Comparison of ENCODE assay signal across 17 cellular contexts in genomic region chr1:30714536-30715090, GRCh38. TPM values are rescaled to one million over a fixed set of nuclear protein-coding genes. Genes with fewer than 3 reads are reported as not detected.
DNase-seq lines count a peak whose midpoint lies in the region; ATAC-seq and TF ChIP-seq lines count a peak whose summit lies in the region.
"Had no signal": no experiment of that assay in that cellular context is flagged by ENCODE, and none has a peak within 500 bp of the region (broad histone marks: within the 10 kb centered on the region; RNA-seq: fewer than 3 reads in every experiment).

No MANE protein-coding gene starts in this region.

- no peaks in the 10 kb centered on the region for H3K79me2 ChIP-seq in mammary epithelial cell (ENCODE audit: insufficient read depth, low read length)

- H2BK15ac ChIP-seq in neuronal stem cell (ENCODE audit: low read length): peak overlapping the region; percentile 32

- no peaks in the 10 kb centered on the region for H3K36me3 ChIP-seq in mammary epithelial cell (ENCODE audit: insufficient read depth, low read length)
- H3K36me3 ChIP-seq in neuronal stem cell (replicated peaks in 1 of 2; ENCODE audit: control insufficient read depth in 2 of 2, insufficient read depth in 2 of 2, low read length in 2 of 2): no peaks in the 10 kb centered on the region
- H3K36me3 ChIP-seq: BLaER1 had no signal

- peak; percentile 54 for DNase-seq in mammary epithelial cell
- no peak for DNase-seq in MCF 10A (ENCODE audit: unreplicated experiment)
- peak; percentile 58 for DNase-seq in epithelial cell of esophagus (ENCODE audit: low read depth)
- no peak for DNase-seq in neuronal stem cell (ENCODE audit: low spot score)
- no peak for DNase-seq in EL
- DNase-seq: 8988T; CD4-positive, alpha-beta memory T cell; DMS153; DMS79; GM23248; HCEC 1CT had no signal

- H4K91ac ChIP-seq in neuronal stem cell (ENCODE audit: low read depth, low read length, poor library complexity): no peak overlapping the region

- H3K4ac ChIP-seq in neuronal stem cell (ENCODE audit: low read length): no peak overlapping the region

- H3K4me3 ChIP-seq in mammary epithelial cell (replicated peaks in 1 of 3; ENCODE audit: insufficient read depth in 1 of 3, low read depth in 2 of 3, low read length in 3 of 3) (no peak overlapping the region), epithelial cell of esophagus (ENCODE audit: low read length) (no peak overlapping the region), neuronal stem cell (ENCODE audit: low read length in 2 of 2) (no peak overlapping the region)
- H3K4me3 ChIP-seq: BLaER1, GM12878, GM23248 had no signal

- H3K18ac ChIP-seq in neuronal stem cell (ENCODE audit: low read length): peak overlapping the region; percentile 35

- no peak overlapping the region for H3K14ac ChIP-seq in neuronal stem cell (ENCODE audit: low read length)

- no peak overlapping the region for H2AFZ ChIP-seq in mammary epithelial cell (ENCODE audit: low read depth, low read length)
- H2AFZ ChIP-seq in neuronal stem cell (ENCODE audit: low read length): no peak overlapping the region
- H2AFZ ChIP-seq: GM23248 had no signal

- peaks cover 5% of the 10 kb centered on the region for H3K4me1 Mint-ChIP-seq in MCF 10A (ENCODE audit: insufficient read depth, unreplicated experiment)

- H3K27ac ChIP-seq in mammary epithelial cell (ENCODE audit: insufficient read depth, low read depth, low read length) (no peak overlapping the region), neuronal stem cell (replicated peaks; ENCODE audit: low read length) (no peak overlapping the region)
- H3K27ac ChIP-seq: BLaER1, GM23248 had no signal

- intact Hi-C loops in mammary epithelial cell (cut with micrococcal nuclease) (no loop called here), MCF 10A (cut with micrococcal nuclease) (loop anchor here (5.0 kb wide), 1 partner anchor 213 kb away; no protein-coding TSS in a partner anchor)

- ATAC-seq in GM21423 (IDR thresholded peaks at IDR 0.05; ENCODE audit: unreplicated experiment) (no peak), HG03457 (IDR thresholded peaks at IDR 0.05; ENCODE audit: unreplicated experiment) (no peak)
- ATAC-seq: GM12878 had no signal

- 59% methylated on average over 8 of the region's 8 CpGs for WGBS in mammary epithelial cell (ENCODE audit: low coverage, missing lambda C conversion rate)
- WGBS in neuronal stem cell (ENCODE audit: extremely low coverage in 2 of 2, insufficient read length in 2 of 2, insufficient replicate concordance in 1 of 2), 2 donors: no CpG with 5 or more reads among the region's 8 CpGs

- H4K20me1 ChIP-seq in mammary epithelial cell (ENCODE audit: insufficient read depth, low read length): no peaks in the 10 kb centered on the region

- peaks cover 6% of the 10 kb centered on the region for H3K36me3 Mint-ChIP-seq in MCF 10A (ENCODE audit: insufficient read depth, unreplicated experiment)
- H3K36me3 Mint-ChIP-seq: CD14-positive monocyte had no signal

- H3K27me3 ChIP-seq in mammary epithelial cell (ENCODE audit: insufficient read depth, low read length) (no peaks in the 10 kb centered on the region), neuronal stem cell (ENCODE audit: control insufficient read depth in 3 of 3, insufficient read depth in 3 of 3, low read depth in 1 of 3, low read length in 3 of 3) (peaks cover 0 to 8% (median 0%) of the 10 kb centered on the region in 3 experiments)
- H3K27me3 ChIP-seq: BLaER1 had no signal

- peaks cover 18% of the 10 kb centered on the region for H3K4me1 ChIP-seq in mammary epithelial cell (ENCODE audit: insufficient read depth, low read length)
- peaks cover 0 to 3% of the 10 kb centered on the region in 2 donors for H3K4me1 ChIP-seq in neuronal stem cell (ENCODE audit: control insufficient read depth in 2 of 2, insufficient read depth in 1 of 2, low read depth in 1 of 2, low read length in 2 of 2)

- H3K79me1 ChIP-seq in neuronal stem cell (ENCODE audit: low read depth, low read length): no peaks in the 10 kb centered on the region

- H3K4me3 Mint-ChIP-seq in MCF 10A (ENCODE audit: unreplicated experiment): no peak overlapping the region
- H3K4me3 Mint-ChIP-seq: CD14-positive monocyte; CD4-positive, alpha-beta memory T cell had no signal

- in situ Hi-C loops in mammary epithelial cell (cut with MboI; ENCODE audit: low sequenced_read_pairs in 2 of 2): loop anchor here (5.0 to 25.0 kb wide), 7 partner anchors 63 to 1480 kb away; partner anchors contain the start of genes MECR (in 2 of the 2) and PTPRU (in 2 of the 2)

- TF ChIP-seq CTCF in mammary epithelial cell (conservative IDR thresholded peaks at IDR 0.05 in 1 of 2, IDR thresholded peaks at IDR 0.05 in 1 of 2; ENCODE audit: extremely low read depth in 1 of 2, insufficient read depth in 1 of 2, low read depth in 1 of 2, low read length in 2 of 2) (no peak), MCF 10A (IDR thresholded peaks at IDR 0.05; ENCODE audit: unreplicated experiment) (no peak), epithelial cell of esophagus (IDR thresholded peaks at IDR 0.05; ENCODE audit: insufficient read depth, low read depth, low read length, missing control alignments) (no peak)

- H3K9me3 ChIP-seq in mammary epithelial cell (replicated peaks; ENCODE audit: insufficient read depth, low read length): peaks cover 8% of the 10 kb centered on the region
- peaks cover 5 to 6% of the 10 kb centered on the region in 2 donors for H3K9me3 ChIP-seq in neuronal stem cell (replicated peaks in 1 of 2; ENCODE audit: control insufficient read depth in 2 of 2, insufficient read depth in 1 of 2, low read depth in 1 of 2, low read length in 2 of 2)

- no peak overlapping the region for H2BK120ac ChIP-seq in neuronal stem cell (ENCODE audit: low read depth, low read length)

- H2BK12ac ChIP-seq in neuronal stem cell (ENCODE audit: low read length): no peak overlapping the region

- H3K27ac Mint-ChIP-seq in MCF 10A (ENCODE audit: low read depth, unreplicated experiment): no peak overlapping the region

- peak overlapping the region; percentile 29 for H2AK5ac ChIP-seq in neuronal stem cell (ENCODE audit: low read depth, low read length)

- H4K8ac ChIP-seq in neuronal stem cell (ENCODE audit: low read depth, low read length): no peak overlapping the region

- no peak overlapping the region for H2BK5ac ChIP-seq in neuronal stem cell (ENCODE audit: low read length)

- CTCF ChIA-PET in mammary epithelial cell (lab: Charles Lee; ENCODE audit: low non-redundant PET) (interaction anchor here (0.6 kb wide), 1 partner anchor 438 kb away, joined by 3 read pairs; no protein-coding TSS in a partner anchor), MCF 10A (lab: Yijun Ruan, JAX) (interaction anchor here (0.6 to 1.0 kb wide), 2 partner anchors 35 to 334 kb away, joined by 3 read pairs; no protein-coding TSS in a partner anchor)

- peaks cover 11% of the 10 kb centered on the region for H3K27me3 Mint-ChIP-seq in MCF 10A (ENCODE audit: insufficient read depth, unreplicated experiment)
- H3K27me3 Mint-ChIP-seq: CD4-positive, alpha-beta memory T cell had no signal

- H3K9me3 Mint-ChIP-seq in MCF 10A (ENCODE audit: unreplicated experiment): no peaks in the 10 kb centered on the region

- POLR2A ChIA-PET in MCF 10A (lab: Yijun Ruan, JAX): interaction anchor here (0.6 to 1.6 kb wide), 3 partner anchors 87 to 1654 kb away, joined by 3 read pairs; partner anchors contain the start of gene ZCCHC17

- H3K9ac ChIP-seq in mammary epithelial cell (ENCODE audit: insufficient read depth, low read length) (no peak overlapping the region), neuronal stem cell (ENCODE audit: low read depth, low read length, poor library complexity) (no peak overlapping the region)
- H3K9ac ChIP-seq: BLaER1, GM23248 had no signal

- BruUV-seq in mammary epithelial cell (replicated peaks; lab: Mats Ljungman, UMichigan) (no TSS peak), MCF 10A (replicated peaks; lab: Mats Ljungman, UMichigan) (no TSS peak)

- H3K4me2 ChIP-seq in mammary epithelial cell (ENCODE audit: insufficient read depth, low read depth, low read length) (no peak overlapping the region), neuronal stem cell (ENCODE audit: insufficient read depth, low read length, poor library complexity, severe bottlenecking) (no peak overlapping the region)
- H3K4me2 ChIP-seq: BLaER1 had no signal

- H3K23ac ChIP-seq in neuronal stem cell (ENCODE audit: low read depth, low read length, poor library complexity): no peak overlapping the region

- dilution Hi-C loops in mammary epithelial cell (cut with HindIII; ENCODE audit: low sequenced_read_pairs): loop anchor here (5.0 kb wide), 1 partner anchor 57 kb away; no protein-coding TSS in a partner anchor

RNA-seq across cellular contexts. Expression of gene MATN1, which starts 8.8 kb away (rescaled TPM):
- not detected for total RNA-seq in mammary epithelial cell
- polyA plus RNA-seq in mammary epithelial cell: 0.05 TPM
- not detected for polyA minus RNA-seq in mammary epithelial cell
- 0.32 and 0.47 TPM in 2 replicates for total RNA-seq in MCF 10A (2022)
- 0.04 TPM for polyA plus RNA-seq in neuronal stem cell (2013, experiment 1 of 2)
- 0.01 TPM for polyA plus RNA-seq in neuronal stem cell (2013, experiment 2 of 2)
- total RNA-seq: A673 had no signal
- polyA plus RNA-seq: CD14-positive monocyte, GM23248 had no signal

RNA-seq across cellular contexts. Expression of gene LAPTM5, which starts 43.0 kb away (rescaled TPM):
- total RNA-seq in mammary epithelial cell: 1 to 10 TPM in 1 of 2 donors, not detected in 1; 1.7 TPM
- 1.8 TPM for polyA plus RNA-seq in mammary epithelial cell
- polyA minus RNA-seq in mammary epithelial cell: 0.62 TPM
- total RNA-seq in MCF 10A (2022): 15.9 and 21.6 TPM in 2 replicates
- polyA plus RNA-seq in neuronal stem cell (2013, experiment 1 of 2): 0.15 TPM
- 0.10 TPM for polyA plus RNA-seq in neuronal stem cell (2013, experiment 2 of 2)
- total RNA-seq: A673, GM23248 had no signal

Comparison
In these comparisons a context has a peak if more than half of its experiments do, and no peak if none do; other contexts are left out.
1. DNase-seq: peak in mammary epithelial cell (single experiment) and epithelial cell of esophagus (single experiment); none in MCF 10A (single experiment), neuronal stem cell (single experiment) and EL (single experiment).